In the genomic region with DNA sequence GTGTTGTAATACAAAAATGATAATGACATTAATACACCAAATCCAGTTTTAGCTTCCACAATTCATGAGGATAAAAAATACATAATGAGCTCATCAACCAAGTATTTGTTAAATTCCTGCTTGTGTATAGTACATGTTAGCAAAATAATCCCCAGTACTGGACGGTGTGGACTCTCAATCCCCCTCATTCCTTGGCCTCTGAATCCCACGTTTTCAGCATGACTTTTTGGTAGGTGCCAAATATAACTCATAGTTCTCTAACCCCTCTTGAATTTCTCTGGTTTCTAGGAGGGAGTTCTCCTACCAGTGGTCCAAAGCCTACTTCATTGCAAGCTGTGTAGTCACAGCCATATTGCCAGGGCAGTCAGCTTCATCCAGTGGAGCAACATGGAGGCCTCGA, we compare ENCODE assay signal across 14 cellular contexts.
DNase-seq lines count a peak whose midpoint lies in the region; ATAC-seq and TF ChIP-seq lines count a peak whose summit lies in the region.
"Had no signal": no experiment of that assay in that cellular context is flagged by ENCODE, and none has a peak within 500 bp of the region (broad histone marks: within the 10 kb centered on the region; RNA-seq: fewer than 3 reads in every experiment).

No MANE protein-coding gene starts in this region.

- TF ChIP-seq CTCF in coronary artery (IDR thresholded peaks at IDR 0.05) (no peak), nephron (IDR thresholded peaks at IDR 0.05; ENCODE audit: unreplicated experiment in 3 of 3) (no peak)

- no peaks in the 10 kb centered on the region for H3K36me3 Mint-ChIP-seq in nephron (ENCODE audit: low read depth)
- H3K36me3 Mint-ChIP-seq: neural progenitor cell had no signal

- ATAC-seq in HG03521 (IDR thresholded peaks at IDR 0.05; ENCODE audit: unreplicated experiment) = no peak

- H3K4me3 Mint-ChIP-seq in nephron = no peak overlapping the region
- H3K4me3 Mint-ChIP-seq: neural progenitor cell had no signal

- H3K27ac Mint-ChIP-seq in nephron = peak overlapping the region in 2 of 3 experiments; percentile 33 to 72
- H3K27ac Mint-ChIP-seq: neural progenitor cell had no signal

- no peak overlapping the region for H3K4me3 ChIP-seq in coronary artery
- H3K4me3 ChIP-seq: lung, neural progenitor cell had no signal

- DNase-seq in AG08395 (ENCODE audit: low spot score) = peak; percentile 51
- peak; percentile 63 for DNase-seq in NCI-H226
- no peak for DNase-seq in coronary artery (ENCODE audit: low spot score)
- DNase-seq in LoVo (ENCODE audit: low spot score) = no peak
- no peak for DNase-seq in SHP77 treated with DMSO at 0.1 percent for 48 hours (lab: John Stamatoyannopoulos, UW)
- no peak for DNase-seq in stimulated activated CD4-positive, alpha-beta T cell treated with anti-CD3 and anti-CD28 coated beads, Interleukin-2, amount 100 ng/mL, for 48 hours
- DNase-seq: activated effector memory CD4-positive, alpha-beta T cell treated with anti-CD3 and anti-CD28 coated beads, Interleukin-2, amount 50 U/mL, for 16 hours; caudate nucleus; stimulated activated CD4-positive, alpha-beta T cell treated with anti-CD3 and anti-CD28 coated beads, Interleukin-12 subunit alpha, Interleukin-12 subunit beta, amount 100 ng/mL, for 4 hours; substantia nigra had no signal

- H3K27me3 Mint-ChIP-seq in nephron (ENCODE audit: low read depth) = no peaks in the 10 kb centered on the region

- peaks cover 23% of the 10 kb centered on the region for H3K4me1 Mint-ChIP-seq in nephron
- H3K4me1 Mint-ChIP-seq: neural progenitor cell had no signal

- H3K27ac ChIP-seq in coronary artery = peak overlapping the region; percentile 53 to 61
- H3K27ac ChIP-seq: neural progenitor cell had no signal

- no peaks in the 10 kb centered on the region for H3K9me3 Mint-ChIP-seq in nephron
- H3K9me3 Mint-ChIP-seq: neural progenitor cell had no signal

Comparison
In these comparisons a context has a peak if more than half of its experiments do, and no peak if none do; other contexts are left out.
1. DNase-seq: peak in AG08395 (single experiment) and NCI-H226 (single experiment); none in coronary artery (single experiment), LoVo (single experiment), SHP77 treated with DMSO at 0.1 percent for 48 hours (single experiment) and stimulated activated CD4-positive, alpha-beta T cell treated with anti-CD3 and anti-CD28 coated beads, Interleukin-2, amount 100 ng/mL, for 48 hours (0 of 2).